In genomic region chr3:41202075-41202833, GRCh38 we compare ENCODE assay signal across 8 cellular contexts. TPM values are rescaled to one million over a fixed set of nuclear protein-coding genes. Genes with fewer than 3 reads are reported as not detected.
A peak's percentile ranks its signal among the peaks of the same experiment; 100 is the strongest.
DNase-seq lines count a peak whose midpoint lies in the region; ATAC-seq, FAIRE-seq and TF ChIP-seq lines count a peak whose summit lies in the region.

No MANE protein-coding gene starts in this region.

- SMC1A ChIA-PET in GM12878 (lab: Charles Lee; ENCODE audit: uncharacterized antibody, unreplicated experiment) = interaction anchor here (0.6 to 4.6 kb wide), 9 partner anchors 8 to 814 kb away, joined by 3 to 29 read pairs (median 3); no protein-coding TSS in a partner anchor

- FAIRE-seq in GM12878 (lab: Jason Lieb, UNC) = no peak

- peaks cover 80% of the 10 kb centered on the region for H3K79me2 ChIP-seq in GM12878 (ENCODE audit: control insufficient read depth, insufficient read depth, low read length)

- TF ChIP-seq RAD21 in GM12878 (IDR thresholded peaks at IDR 0.05; ENCODE audit: insufficient read depth, low read depth, low read length) = no peak

- H4K8ac ChIP-seq in mesenchymal stem cell (ENCODE audit: low read length) = no peak overlapping the region

- H2BK12ac ChIP-seq in mesenchymal stem cell (ENCODE audit: low read length in 2 of 2) = no peak overlapping the region

- H2BK120ac ChIP-seq in mesenchymal stem cell (ENCODE audit: low read depth, low read length) = no peak overlapping the region

- in situ Hi-C loops in GM12878 (cut with MboI) = no loop called here

- CTCF ChIA-PET in GM12878 (lab: Yijun Ruan, JAX) = interaction anchor here (0.6 to 2.9 kb wide), 12 partner anchors 9 to 1228 kb away, joined by 3 to 13 read pairs (median 4); no protein-coding TSS in a partner anchor

- RAD21 ChIA-PET in GM12878 (lab: Charles Lee; ENCODE audit: unreplicated experiment) = interaction anchor here (0.6 to 4.7 kb wide), 9 partner anchors 9 to 673 kb away, joined by 3 to 35 read pairs (median 4); no protein-coding TSS in a partner anchor

- no peak for TF ChIP-seq CTCF in left ventricle myocardium inferior (IDR thresholded peaks at IDR 0.05; ENCODE audit: borderline replicate concordance)
- TF ChIP-seq CTCF in GM12878 (IDR thresholded peaks at IDR 0.05 in 2 of 3, conservative IDR thresholded peaks at IDR 0.05 in 1 of 3; ENCODE audit: control insufficient read depth in 2 of 3, extremely low read depth in 1 of 3, insufficient read depth in 1 of 3, low read depth in 3 of 3, low read length in 3 of 3) = no peak
- no peak for TF ChIP-seq CTCF in uterus (IDR thresholded peaks at IDR 0.05)

- POLR2A ChIA-PET in GM12878 (lab: Charles Lee) = interaction anchor here (0.5 to 1.4 kb wide), 4 partner anchors 11 to 1129 kb away, joined by 3 to 5 read pairs (median 4); no protein-coding TSS in a partner anchor

- H2AK5ac ChIP-seq in mesenchymal stem cell (ENCODE audit: low read length, severe bottlenecking) = no peak overlapping the region

- no peak overlapping the region for H3K23ac ChIP-seq in mesenchymal stem cell (ENCODE audit: low read length in 2 of 2)

- H2BK5ac ChIP-seq in mesenchymal stem cell (ENCODE audit: low read depth, low read length, poor library complexity, severe bottlenecking) = no peak overlapping the region

- H3K4me1 ChIP-seq in left ventricle myocardium inferior = peaks cover 83% of the 10 kb centered on the region
- 0 out of 2 replicates have a peak, but pooled peaks cover 4% of the 10 kb centered on the region for H3K4me1 ChIP-seq in GM12878 (ENCODE audit: control insufficient read depth, insufficient read depth, low read length)
- peaks cover 7% of the 10 kb centered on the region for H3K4me1 ChIP-seq in mesenchymal stem cell (ENCODE audit: control insufficient read depth, insufficient read depth, low read depth, low read length)
- H3K4me1 ChIP-seq in uterus = peaks cover 0 to 20% of the 10 kb centered on the region in 2 donors

- no peak overlapping the region for H3K14ac ChIP-seq in mesenchymal stem cell (ENCODE audit: low read length in 2 of 2)

- H3K27me3 ChIP-seq in left ventricle myocardium inferior (ENCODE audit: low read depth) (no peaks in the 10 kb centered on the region), GM12878 (replicated peaks in 1 of 2; ENCODE audit: control insufficient read depth in 2 of 2, insufficient read depth in 2 of 2, low read length in 1 of 2) (no peaks in the 10 kb centered on the region), mesenchymal stem cell (ENCODE audit: control insufficient read depth in 1 of 2, insufficient read depth in 1 of 2, low read length in 2 of 2) (no peaks in the 10 kb centered on the region), uterus (no peaks in the 10 kb centered on the region)

- H2BK15ac ChIP-seq in mesenchymal stem cell (ENCODE audit: low read depth, poor library complexity, severe bottlenecking) = no peak overlapping the region

- no peak for TF ChIP-seq EP300 in GM12878 (IDR thresholded peaks at IDR 0.05; ENCODE audit: borderline replicate concordance in 1 of 2, control insufficient read depth in 1 of 2, low read depth in 2 of 2, low read length in 2 of 2)

- H3K79me1 ChIP-seq in mesenchymal stem cell (replicated peaks; ENCODE audit: low read length, poor library complexity, severe bottlenecking) = peaks cover 4% of the 10 kb centered on the region

- no TSS peak for BruUV-seq in GM12878 (replicated peaks; lab: Mats Ljungman, UMichigan)

- H3K27ac ChIP-seq in left ventricle myocardium inferior (replicated peaks) = peak overlapping the region; percentile 95
- H3K27ac ChIP-seq in GM12878 (ENCODE audit: control insufficient read depth, insufficient read depth) = peak overlapping the region; percentile 25
- peak overlapping the region; percentile 43 for H3K27ac ChIP-seq in mesenchymal stem cell (ENCODE audit: low read length, poor library complexity, severe bottlenecking)
- peak overlapping the region; percentile 17 to 99 for H3K27ac ChIP-seq in uterus

- ATAC-seq in left cardiac atrium = no peak
- no peak for ATAC-seq in GM12878
- no peak for ATAC-seq in GM19351 (IDR thresholded peaks at IDR 0.05; ENCODE audit: unreplicated experiment)
- ATAC-seq in GM18519 (IDR thresholded peaks at IDR 0.05; ENCODE audit: low FRiP score, unreplicated experiment) = no peak

- H3K4me2 ChIP-seq in GM12878 (ENCODE audit: control insufficient read depth, insufficient read depth) = peak overlapping the region; percentile 77
- H3K4me2 ChIP-seq in mesenchymal stem cell (ENCODE audit: low read length, poor library complexity, severe bottlenecking) = peak overlapping the region; percentile 82

- no peak overlapping the region for H4K91ac ChIP-seq in mesenchymal stem cell (ENCODE audit: low read length)

- no peaks in the 10 kb centered on the region for H3K9me3 ChIP-seq in left ventricle myocardium inferior (replicated peaks)
- H3K9me3 ChIP-seq in GM12878 (replicated peaks; ENCODE audit: control insufficient read depth, insufficient read depth, low read length) = no peaks in the 10 kb centered on the region
- no peaks in the 10 kb centered on the region for H3K9me3 ChIP-seq in mesenchymal stem cell (ENCODE audit: control insufficient read depth, low read length)
- no peaks in the 10 kb centered on the region for H3K9me3 ChIP-seq in uterus

- 0 out of 2 replicates have a peak, but pooled peaks cover 7% of the 10 kb centered on the region for H4K20me1 ChIP-seq in GM12878 (ENCODE audit: control insufficient read depth, insufficient read depth)

- H3K4ac ChIP-seq in mesenchymal stem cell (ENCODE audit: low read depth in 1 of 2, low read length in 2 of 2) = no peak overlapping the region

- no peak for TF ChIP-seq POLR2A in GM12878 (IDR thresholded peaks at IDR 0.05; ENCODE audit: low read depth, low read length)
- TF ChIP-seq POLR2A in uterus (IDR thresholded peaks at IDR 0.05) = no peak

- peak overlapping the region; percentile 20; the same call in 1 of the 2 replicates for H3K9ac ChIP-seq in GM12878 (ENCODE audit: control insufficient read depth, insufficient read depth, low read length)
- H3K9ac ChIP-seq in mesenchymal stem cell (ENCODE audit: low read length) = peak overlapping the region; percentile 89

- peak overlapping the region; percentile 84 for H3K4me3 ChIP-seq in left ventricle myocardium inferior
- H3K4me3 ChIP-seq in GM12878 = peak overlapping the region; percentile 90
- H3K4me3 ChIP-seq in mesenchymal stem cell (ENCODE audit: insufficient read depth in 1 of 2, low read depth in 1 of 2, low read length in 2 of 2) = peak overlapping the region in 1 of 2 experiments; percentile 85
- peak overlapping the region; percentile 87 to 95 for H3K4me3 ChIP-seq in uterus

- 1% methylated on average over 5 of the region's 5 CpGs for WGBS in GM12878 (ENCODE audit: insufficient coverage, insufficient replicate concordance, low lambda C conversion rate, missing lambda C conversion rate)
- WGBS in mesenchymal stem cell = 17% methylated on average over 4 of the region's 5 CpGs

- DNase-seq in left ventricle myocardium inferior = no peak
- no peak for DNase-seq in left cardiac atrium
- no peak for DNase-seq in GM12878 (ENCODE audit: low read depth, low spot score)
- DNase-seq in mesenchymal stem cell = peak; percentile 43
- no peak for DNase-seq in uterus
- DNase-seq in COLO829 (ENCODE audit: low spot score) = no peak

- intact Hi-C loops in left ventricle myocardium inferior (cut with micrococcal nuclease) = loop anchor here (5.0 to 10.0 kb wide), 3 partner anchors 227 to 620 kb away; no protein-coding TSS in a partner anchor
- intact Hi-C loops in left cardiac atrium (cut with DNase I) = loop anchor here in 1 of 2 donors (5.0 to 10.0 kb wide), 2 partner anchors 327 to 620 kb away; no protein-coding TSS in a partner anchor
- intact Hi-C loops in GM12878 (cut with micrococcal nuclease; ENCODE audit: unreplicated experiment) = loop anchor here (5.0 kb wide), 5 partner anchors 230 to 875 kb away; partner anchors contain the start of gene RPL14
- intact Hi-C loops in uterus (cut with DNase I; ENCODE audit: low total_unique reads) = no loop called here

- H3K36me3 ChIP-seq in left ventricle myocardium inferior (no peaks in the 10 kb centered on the region), GM12878 (ENCODE audit: control insufficient read depth in 2 of 2, insufficient read depth in 2 of 2, low read length in 1 of 2) (no peaks in the 10 kb centered on the region), mesenchymal stem cell (ENCODE audit: control insufficient read depth in 1 of 2, insufficient read depth in 2 of 2, low read depth in 1 of 2, low read length in 2 of 2) (no peaks in the 10 kb centered on the region), uterus (no peaks in the 10 kb centered on the region)

- no peak overlapping the region for H3K18ac ChIP-seq in mesenchymal stem cell (ENCODE audit: low read depth in 1 of 2, low read length in 2 of 2)

- H2AFZ ChIP-seq in GM12878 (ENCODE audit: control insufficient read depth, low read depth, low read length) (no peak overlapping the region), mesenchymal stem cell (ENCODE audit: low read depth, low read length) (no peak overlapping the region)

TF ChIP-seq in GM12878, 131 proteins besides CTCF, POLR2A, EP300 and RAD21 (continues in another document):
- TF ChIP-seq CHD1 (IDR thresholded peaks at IDR 0.05; ENCODE audit: low read depth, low read length) = no peak

RNA-seq across cellular contexts. Expression of gene CTNNB1, which starts 2.9 kb away (rescaled TPM):
- 164 TPM for total RNA-seq in left ventricle myocardium inferior
- 100 to 1,000 TPM; 169 to 207 TPM for total RNA-seq in left cardiac atrium
- 242 and 270 TPM in 2 replicates for total RNA-seq in GM12878 (2013; cell fraction: nucleolus; rRNA removed)
- 217 and 242 TPM in 2 replicates for total RNA-seq in GM12878 (2014; rRNA removed)
- total RNA-seq in GM12878 (2014; rRNA removed; fragmentation: Illumina TruSeq; extraction: Trizol) = 157 and 166 TPM in 2 replicates
- total RNA-seq in GM12878 (2021) = 149 and 152 TPM in 2 replicates
- polyA plus RNA-seq in GM12878 (2011; ENCODE audit: low read depth) = 105 TPM
- polyA plus RNA-seq in GM12878 (2011; rRNA removed) = 151 and 212 TPM in 2 replicates
- 314 and 332 TPM in 2 replicates for polyA plus RNA-seq in GM12878 (2011; cell fraction: cytosol; rRNA removed)
- 310 and 338 TPM in 2 replicates for polyA plus RNA-seq in GM12878 (2011; cell fraction: nucleus; rRNA removed)
- 107 and 119 TPM in 2 replicates for polyA plus RNA-seq in GM12878 (2012)
- polyA plus RNA-seq in GM12878 (2014; fragmentation: Illumina TruSeq; extraction: Trizol) = 145 and 146 TPM in 2 replicates
- polyA plus RNA-seq in GM12878 (2014; fragmentation: Nextera tagmentation; extraction: Ambion mirVana) = 10 to 100 TPM; 30.4 to 36.6 TPM
- 93.5 and 130 TPM in 2 replicates for polyA plus RNA-seq in GM12878 (2014; rRNA removed)
- 10 to 100 TPM; 67.8 to 98.0 TPM for polyA plus RNA-seq in GM12878 (2016; fragmentation: Nextera tagmentation; extraction: Ambion mirVana)
- 1,176 and 1,225 TPM in 2 replicates for polyA minus RNA-seq in GM12878 (2011; rRNA and poly(A)+ RNA removed)
- 152 and 162 TPM in 2 replicates for polyA minus RNA-seq in GM12878 (2011; cell fraction: cytosol; rRNA and poly(A)+ RNA removed)
- polyA minus RNA-seq in GM12878 (2011; cell fraction: nucleus; rRNA and poly(A)+ RNA removed) = 173 and 276 TPM in 2 replicates
- 374 TPM for polyA plus RNA-seq in mesenchymal stem cell (2013, experiment 1 of 2)
- 364 TPM for polyA plus RNA-seq in mesenchymal stem cell (2013, experiment 2 of 2)
- 1,000 to 10,000 TPM in 1 of 4 donors, 100 to 1,000 TPM in 3; 319 to 1,124 (median 518) TPM for total RNA-seq in uterus

Comparison
In these comparisons a context has a peak if more than half of its experiments do, and no peak if none do; other contexts are left out.
1. H3K27ac ChIP-seq: peak in every context shown above with its lines; median percentile 95 in left ventricle myocardium inferior; 58 in uterus; 43 in mesenchymal stem cell; 25 in GM12878.